In the genomic region with DNA sequence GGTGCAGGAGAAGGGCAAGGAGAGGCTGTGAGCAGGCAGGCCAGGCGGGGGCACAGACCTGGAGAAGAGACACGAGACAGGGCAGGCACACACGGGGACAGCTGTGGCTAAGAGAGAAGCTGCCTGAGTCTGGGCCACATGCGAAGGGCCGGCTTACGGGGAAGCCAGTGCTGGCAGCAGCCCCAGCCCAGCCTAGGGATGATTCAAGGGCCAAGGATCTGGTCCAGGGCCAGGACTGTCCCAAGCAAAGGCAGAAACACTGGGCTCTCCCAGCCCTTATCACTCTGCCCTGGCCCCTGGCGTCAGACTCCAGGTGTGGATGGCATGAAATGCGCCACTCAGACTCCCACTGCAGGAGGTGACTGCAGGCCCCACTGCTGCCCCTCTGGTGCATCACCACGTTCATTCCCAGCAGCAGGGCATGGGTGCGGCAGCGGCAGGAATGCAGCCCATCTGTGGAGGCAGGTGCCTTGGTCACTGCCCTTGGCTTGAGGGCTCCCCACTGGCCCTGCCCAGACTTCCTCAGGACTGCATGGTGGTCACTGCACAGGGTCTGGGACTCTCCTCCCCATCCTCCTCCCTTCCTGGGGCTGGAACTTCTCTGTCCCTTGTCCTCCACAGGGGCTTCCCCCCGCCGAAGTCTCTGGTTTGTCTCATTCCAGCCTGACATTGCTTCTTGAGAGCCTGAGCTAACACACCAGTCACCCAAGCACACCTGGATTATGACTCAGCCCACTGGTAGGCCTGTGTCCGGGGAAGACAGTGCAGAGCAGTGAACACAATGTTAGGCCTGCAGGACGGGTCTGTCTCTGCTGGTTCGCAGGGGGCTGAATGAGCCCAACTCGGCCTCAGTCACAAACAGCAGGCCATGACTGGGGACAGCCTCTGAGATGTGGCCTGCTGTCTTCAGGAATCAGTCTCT, we compare ENCODE assay signal across 8 cellular contexts.
A peak's percentile ranks its signal among the peaks of the same experiment; 100 is the strongest.
DNase-seq lines count a peak whose midpoint lies in the region; ATAC-seq and TF ChIP-seq lines count a peak whose summit lies in the region.

No MANE protein-coding gene starts in this region.

- POLR2A ChIA-PET in IMR-90 (lab: Charles Lee; ENCODE audit: unreplicated experiment) = no interaction called here

- no peaks in the 10 kb centered on the region for H3K9me3 ChIP-seq in IMR-90 (ENCODE audit: control insufficient read depth, insufficient read depth, low read length)
- H3K9me3 ChIP-seq in neural progenitor cell (ENCODE audit: low read depth) = no peaks in the 10 kb centered on the region

- H3K14ac ChIP-seq in IMR-90 (replicated peaks; ENCODE audit: low read depth, low read length) = 0 out of 2 replicates have a peak overlapping the region, but pooled peaks have one; percentile 20

- TF ChIP-seq RAD21 in IMR-90 (IDR thresholded peaks at IDR 0.05; ENCODE audit: low read length) = no peak

- H3K9me1 ChIP-seq in IMR-90 (ENCODE audit: insufficient read depth, low read length) = peaks cover 18% of the 10 kb centered on the region

- in situ Hi-C loops in ACHN (cut with HindIII; ENCODE audit: low pct_ligation_motif_present, low pct_unique_long_range_greater_than_20kb, low sequenced_read_pairs) = no loop called here
- in situ Hi-C loops in IMR-90 (cut with MboI; ENCODE audit: low sequenced_read_pairs) = no loop called here

- no peaks in the 10 kb centered on the region for H3K79me2 ChIP-seq in neural progenitor cell (ENCODE audit: low read depth)

- H4K8ac ChIP-seq in IMR-90 (ENCODE audit: low read depth in 2 of 2, low read length in 2 of 2) = no peak overlapping the region

- no TSS peak for BruUV-seq in IMR-90 (replicated peaks; lab: Mats Ljungman, UMichigan)

- CTCF ChIA-PET in IMR-90 (lab: Yijun Ruan, JAX) = interaction anchor here (1.5 to 1.9 kb wide), 2 partner anchors 44 to 100 kb away, joined by 3 to 5 read pairs; no protein-coding TSS in a partner anchor

- peak overlapping the region; percentile 37 for H2AFZ ChIP-seq in IMR-90 (replicated peaks; ENCODE audit: low read length, poor library complexity)
- H2AFZ ChIP-seq in neural progenitor cell (replicated peaks) = no peak overlapping the region

- no peaks in the 10 kb centered on the region for H3K27me3 ChIP-seq in IMR-90 (ENCODE audit: control insufficient read depth, insufficient read depth, low read length)
- no peaks in the 10 kb centered on the region for H3K27me3 ChIP-seq in neural progenitor cell

- H3K4me2 ChIP-seq in IMR-90 (ENCODE audit: low read depth, low read length) (no peak overlapping the region), neural progenitor cell (no peak overlapping the region)

- peaks cover 19 to 65% of the 10 kb centered on the region in 2 experiments; a peak in 3 of 4 replicates for H3K79me1 ChIP-seq in IMR-90 (ENCODE audit: low read depth in 1 of 2, low read length in 2 of 2)

- intact Hi-C loops in IMR-90 (cut with micrococcal nuclease) = loop anchor here (5.0 kb wide), 3 partner anchors 39 to 84 kb away; a partner anchor contains a TSS

- H3K4me1 ChIP-seq in IMR-90 (ENCODE audit: control insufficient read depth, insufficient read depth, low read length) (peaks cover 18% of the 10 kb centered on the region), neural progenitor cell (peaks cover 6% of the 10 kb centered on the region)

- no peak overlapping the region for H4K5ac ChIP-seq in IMR-90 (ENCODE audit: low read depth, low read length)

- H2BK5ac ChIP-seq in IMR-90 (ENCODE audit: low read depth, low read length, poor library complexity, severe bottlenecking) = peak overlapping the region; percentile 38

- H3K4me3 Mint-ChIP-seq in neural progenitor cell = no peak overlapping the region

- H4K20me1 ChIP-seq in IMR-90 (ENCODE audit: insufficient read depth, low read length) = peaks cover 51% of the 10 kb centered on the region
- H4K20me1 ChIP-seq in neural progenitor cell (ENCODE audit: low read depth) = peaks cover 7% of the 10 kb centered on the region

- H3K18ac ChIP-seq in IMR-90 (ENCODE audit: low read depth, low read length) = no peak overlapping the region

- no peak overlapping the region for H2BK120ac ChIP-seq in IMR-90 (ENCODE audit: low read depth, low read length)

- H2AK5ac ChIP-seq in IMR-90 (ENCODE audit: low read depth, low read length) = peak overlapping the region; percentile 44

- H2AK9ac ChIP-seq in IMR-90 (replicated peaks; ENCODE audit: low read depth, low read length, poor library complexity) = peak overlapping the region; percentile 7

- H3K4me1 Mint-ChIP-seq in neural progenitor cell = peaks cover 16% of the 10 kb centered on the region

- H3K56ac ChIP-seq in IMR-90 (ENCODE audit: extremely low read depth, insufficient read depth, low read length) = no peak overlapping the region

- peaks cover 3% of the 10 kb centered on the region for H3K27me3 Mint-ChIP-seq in neural progenitor cell (ENCODE audit: insufficient read depth, low read depth)

- no peaks in the 10 kb centered on the region for H3F3A ChIP-seq in neural progenitor cell (ENCODE audit: low read depth)

- DNase-seq in ACHN = peak; percentile 21
- DNase-seq in IMR-90 = peak; percentile 87
- DNase-seq in myocyte (ENCODE audit: low read depth) = peak; percentile 95
- no peak for DNase-seq in COR-L47 (lab: John Stamatoyannopoulos, UW)
- DNase-seq in neural progenitor cell (ENCODE audit: low spot score) = no peak
- DNase-seq in germinal center (ENCODE audit: low spot score) = no peak

- H3K9me3 Mint-ChIP-seq in neural progenitor cell = no peaks in the 10 kb centered on the region

- no peak overlapping the region for H3K9ac ChIP-seq in IMR-90 (ENCODE audit: low read depth, low read length)
- no peak overlapping the region for H3K9ac ChIP-seq in neural progenitor cell

- no peak for TF ChIP-seq CTCF in IMR-90 (conservative IDR thresholded peaks at IDR 0.05; ENCODE audit: low read depth, low read length)
- no peak for TF ChIP-seq CTCF in neural progenitor cell (IDR thresholded peaks at IDR 0.05)

- no peak overlapping the region for H3K27ac Mint-ChIP-seq in neural progenitor cell

- H2BK15ac ChIP-seq in IMR-90 (ENCODE audit: low read depth, low read length) = no peak overlapping the region

- WGBS in IMR-90 (ENCODE audit: extremely low coverage in 2 of 2, insufficient read length in 1 of 2), 2 experiments = 41% methylated on average over 5 of the region's 17 CpGs; no CpG with 5 or more reads in 1 of the 2 experiments

- no peak for TF ChIP-seq POLR2A in IMR-90 (IDR thresholded peaks at IDR 0.05; ENCODE audit: low read depth, low read length)

- no peak overlapping the region for H4K91ac ChIP-seq in IMR-90 (ENCODE audit: insufficient read depth, low read depth, low read length)

- H3K36me3 ChIP-seq in IMR-90 (ENCODE audit: control insufficient read depth, insufficient read depth, low read length) (peaks cover 51% of the 10 kb centered on the region), neural progenitor cell (no peaks in the 10 kb centered on the region)

- H3K4me3 ChIP-seq in IMR-90 (ENCODE audit: insufficient read depth, low read depth, low read length) (no peak overlapping the region), neural progenitor cell (no peak overlapping the region)

- peak; percentile 80 for ATAC-seq in IMR-90 (ENCODE audit: low read depth)
- peak; percentile 66 for ATAC-seq in esophagus mucosa
- ATAC-seq in GM21526 (IDR thresholded peaks at IDR 0.05; ENCODE audit: low FRiP score, unreplicated experiment) = no peak

- dilution Hi-C loops in IMR-90 (cut with HindIII; ENCODE audit: low sequenced_read_pairs, unreplicated experiment) = no loop called here

- no peak overlapping the region for H2BK20ac ChIP-seq in IMR-90 (ENCODE audit: low read depth, low read length)

- H3K36me3 Mint-ChIP-seq in neural progenitor cell = peaks cover 13% of the 10 kb centered on the region

- no peak overlapping the region for H3K23ac ChIP-seq in IMR-90 (ENCODE audit: low read depth, low read length)

- peak overlapping the region; percentile 34; the same call in 1 of the 2 replicates for H3K4ac ChIP-seq in IMR-90 (ENCODE audit: low read depth, low read length)

- H3K27ac ChIP-seq in IMR-90 (ENCODE audit: insufficient read depth, low read length) (no peak overlapping the region), neural progenitor cell (no peak overlapping the region)

TF ChIP-seq in IMR-90, 13 proteins besides CTCF, POLR2A, EP300 and RAD21:
- TF ChIP-seq MXI1 (IDR thresholded peaks at IDR 0.05; ENCODE audit: borderline replicate concordance, low read depth, low read length) (peak; percentile 86; the same call in 1 of the 2 replicates), MAFK (IDR thresholded peaks at IDR 0.05; ENCODE audit: low read depth, low read length) (no peak), FOS (IDR thresholded peaks at IDR 0.05; ENCODE audit: low read depth, low read length) (peak; percentile 41), CHD1 (IDR thresholded peaks at IDR 0.05; ENCODE audit: low read depth, low read length) (no peak), RFX5 (IDR thresholded peaks at IDR 0.05; ENCODE audit: low read depth, low read length) (no peak), RCOR1 (IDR thresholded peaks at IDR 0.05; ENCODE audit: insufficient replicate concordance, low read length) (no peak), SMC3 (IDR thresholded peaks at IDR 0.05; ENCODE audit: low read depth, low read length) (peak; percentile 32)
- TF ChIP-seq, protein P1, sequence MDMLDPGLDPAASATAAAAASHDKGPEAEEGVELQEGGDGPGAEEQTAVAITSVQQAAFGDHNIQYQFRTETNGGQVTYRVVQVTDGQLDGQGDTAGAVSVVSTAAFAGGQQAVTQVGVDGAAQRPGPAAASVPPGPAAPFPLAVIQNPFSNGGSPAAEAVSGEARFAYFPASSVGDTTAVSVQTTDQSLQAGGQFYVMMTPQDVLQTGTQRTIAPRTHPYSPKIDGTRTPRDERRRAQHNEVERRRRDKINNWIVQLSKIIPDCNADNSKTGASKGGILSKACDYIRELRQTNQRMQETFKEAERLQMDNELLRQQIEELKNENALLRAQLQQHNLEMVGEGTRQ (IDR thresholded peaks at IDR 0.05; ENCODE audit: low read depth, low read length) = 0 out of 2 replicates have a peak, but pooled peaks have one; percentile 27
- TF ChIP-seq, protein P2, sequence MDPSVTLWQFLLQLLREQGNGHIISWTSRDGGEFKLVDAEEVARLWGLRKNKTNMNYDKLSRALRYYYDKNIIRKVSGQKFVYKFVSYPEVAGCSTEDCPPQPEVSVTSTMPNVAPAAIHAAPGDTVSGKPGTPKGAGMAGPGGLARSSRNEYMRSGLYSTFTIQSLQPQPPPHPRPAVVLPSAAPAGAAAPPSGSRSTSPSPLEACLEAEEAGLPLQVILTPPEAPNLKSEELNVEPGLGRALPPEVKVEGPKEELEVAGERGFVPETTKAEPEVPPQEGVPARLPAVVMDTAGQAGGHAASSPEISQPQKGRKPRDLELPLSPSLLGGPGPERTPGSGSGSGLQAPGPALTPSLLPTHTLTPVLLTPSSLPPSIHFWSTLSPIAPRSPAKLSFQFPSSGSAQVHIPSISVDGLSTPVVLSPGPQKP (IDR thresholded peaks at IDR 0.05; ENCODE audit: borderline replicate concordance, low read depth, low read length) = no peak

Comparison
In these comparisons a context has a peak if more than half of its experiments do, and no peak if none do; other contexts are left out.
1. DNase-seq: peak in ACHN (single experiment), IMR-90 (single experiment) and myocyte (single experiment); none in COR-L47 (single experiment), neural progenitor cell (single experiment) and germinal center (single experiment).